Comparison of ENCODE assay signal across 2 cellular contexts in genomic region chr14:92650581-92651105, GRCh38.
TF ChIP-seq lines count a peak whose summit lies in the region.

No MANE protein-coding gene starts in this region.

TF ChIP-seq in liver, 16 proteins besides CTCF, POLR2A, EP300 and RAD21 (continued from another document):
- no peak for TF ChIP-seq REST (IDR thresholded peaks at IDR 0.05)
- TF ChIP-seq FOXA2 (IDR thresholded peaks at IDR 0.05), result no peak
- TF ChIP-seq, protein P1, sequence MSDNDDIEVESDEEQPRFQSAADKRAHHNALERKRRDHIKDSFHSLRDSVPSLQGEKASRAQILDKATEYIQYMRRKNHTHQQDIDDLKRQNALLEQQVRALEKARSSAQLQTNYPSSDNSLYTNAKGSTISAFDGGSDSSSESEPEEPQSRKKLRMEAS (IDR thresholded peaks at IDR 0.05), result no peak
TF ChIP-seq in liver: peak in this region for 0.

TF ChIP-seq in HepG2, 621 proteins besides CTCF, POLR2A, EP300 and RAD21 (continued from another document):
- TF ChIP-seq, protein P2, sequence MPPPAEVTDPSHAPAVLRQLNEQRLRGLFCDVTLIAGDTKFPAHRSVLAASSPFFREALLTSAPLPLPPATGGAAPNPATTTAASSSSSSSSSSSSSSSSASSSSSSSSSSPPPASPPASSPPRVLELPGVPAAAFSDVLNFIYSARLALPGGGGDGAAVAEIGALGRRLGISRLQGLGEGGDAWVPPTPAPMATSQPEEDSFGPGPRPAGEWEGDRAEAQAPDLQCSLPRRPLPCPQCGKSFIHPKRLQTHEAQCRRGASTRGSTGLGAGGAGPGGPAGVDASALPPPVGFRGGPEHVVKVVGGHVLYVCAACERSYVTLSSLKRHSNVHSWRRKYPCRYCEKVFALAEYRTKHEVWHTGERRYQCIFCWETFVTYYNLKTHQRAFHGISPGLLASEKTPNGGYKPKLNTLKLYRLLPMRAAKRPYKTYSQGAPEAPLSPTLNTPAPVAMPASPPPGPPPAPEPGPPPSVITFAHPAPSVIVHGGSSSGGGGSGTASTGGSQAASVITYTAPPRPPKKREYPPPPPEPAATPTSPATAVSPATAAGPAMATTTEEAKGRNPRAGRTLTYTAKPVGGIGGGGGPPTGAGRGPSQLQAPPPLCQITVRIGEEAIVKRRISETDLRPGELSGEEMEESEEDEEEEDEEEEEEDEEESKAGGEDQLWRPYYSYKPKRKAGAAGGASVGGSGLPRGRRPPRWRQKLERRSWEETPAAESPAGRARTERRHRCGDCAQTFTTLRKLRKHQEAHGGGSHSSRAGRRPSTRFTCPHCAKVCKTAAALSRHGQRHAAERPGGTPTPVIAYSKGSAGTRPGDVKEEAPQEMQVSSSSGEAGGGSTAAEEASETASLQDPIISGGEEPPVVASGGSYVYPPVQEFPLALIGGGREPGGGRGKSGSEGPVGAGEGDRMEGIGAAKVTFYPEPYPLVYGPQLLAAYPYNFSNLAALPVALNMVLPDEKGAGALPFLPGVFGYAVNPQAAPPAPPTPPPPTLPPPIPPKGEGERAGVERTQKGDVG (CRISPR knock-in tag; IDR thresholded peaks at IDR 0.05; ENCODE audit: borderline replicate concordance), result no peak
- no peak for TF ChIP-seq ZNF180 (CRISPR knock-in tag; IDR thresholded peaks at IDR 0.05; ENCODE audit: borderline replicate concordance, low read depth)
- TF ChIP-seq MXD4 (CRISPR knock-in tag; IDR thresholded peaks at IDR 0.05), result no peak
- TF ChIP-seq GPN1 (CRISPR knock-in tag; IDR thresholded peaks at IDR 0.05; ENCODE audit: borderline replicate concordance), result no peak
- no peak for TF ChIP-seq ZNF326 (CRISPR knock-in tag; IDR thresholded peaks at IDR 0.05; ENCODE audit: borderline replicate concordance)
- no peak for TF ChIP-seq ZBTB42 (CRISPR knock-in tag; IDR thresholded peaks at IDR 0.05)
